ENCODE assay signal across 10 cellular contexts in genomic region chr9:81113408-81114124, GRCh38.
DNase-seq lines count a peak whose midpoint lies in the region; ATAC-seq, FAIRE-seq and TF ChIP-seq lines count a peak whose summit lies in the region.
"Had no signal": no experiment of that assay in that cellular context is flagged by ENCODE, and none has a peak within 500 bp of the region (broad histone marks: within the 10 kb centered on the region; RNA-seq: fewer than 3 reads in every experiment).

No MANE protein-coding gene starts in this region.

- no peak overlapping the region for H3K27ac ChIP-seq in keratinocyte (ENCODE audit: control insufficient read depth, insufficient read depth, low read length)

- H3K27me3 ChIP-seq in keratinocyte (ENCODE audit: control insufficient read depth, extremely low read depth, insufficient read depth, low read length) = no peaks in the 10 kb centered on the region

- H3K79me2 ChIP-seq in keratinocyte (ENCODE audit: control insufficient read depth, insufficient read depth, low read length) = no peaks in the 10 kb centered on the region

- peaks cover 8% of the 10 kb centered on the region for H3K4me1 Mint-ChIP-seq in osteocyte (ENCODE audit: unreplicated experiment)

- no peaks in the 10 kb centered on the region for H3K9me3 Mint-ChIP-seq in osteocyte (ENCODE audit: unreplicated experiment)

- FAIRE-seq in keratinocyte (lab: Jason Lieb, UNC) = no peak
- FAIRE-seq: RCC 7860 had no signal

- H3K27ac Mint-ChIP-seq in osteocyte (ENCODE audit: unreplicated experiment) = no peak overlapping the region

- no peaks in the 10 kb centered on the region for H3K9me1 ChIP-seq in keratinocyte (ENCODE audit: control insufficient read depth, extremely low read depth, insufficient read depth, low read length)

- H3K9me3 ChIP-seq in keratinocyte (ENCODE audit: control insufficient read depth, low read depth, low read length) = no peaks in the 10 kb centered on the region

- H3K9ac ChIP-seq in keratinocyte (ENCODE audit: control insufficient read depth, extremely low read depth, insufficient read depth, low read length) = no peak overlapping the region

- no peaks in the 10 kb centered on the region for H3K27me3 Mint-ChIP-seq in osteocyte (ENCODE audit: unreplicated experiment)

- H3K36me3 Mint-ChIP-seq in osteocyte (ENCODE audit: unreplicated experiment) = no peaks in the 10 kb centered on the region

- no peak overlapping the region for H3K4me2 ChIP-seq in keratinocyte (ENCODE audit: control insufficient read depth, extremely low read depth, insufficient read depth, low read depth, low read length)

- H3K4me3 Mint-ChIP-seq in osteocyte (ENCODE audit: unreplicated experiment) = no peak overlapping the region

- ATAC-seq in GM18511 (IDR thresholded peaks at IDR 0.05; ENCODE audit: unreplicated experiment) (peak; percentile 73), HG03432 (IDR thresholded peaks at IDR 0.05; ENCODE audit: unreplicated experiment) (peak; percentile 71), HG03039 (IDR thresholded peaks at IDR 0.05; ENCODE audit: unreplicated experiment) (no peak), HG02973 (IDR thresholded peaks at IDR 0.05; ENCODE audit: unreplicated experiment) (no peak)

- no peaks in the 10 kb centered on the region for H4K20me1 ChIP-seq in keratinocyte (ENCODE audit: control insufficient read depth, extremely low read depth, insufficient read depth, low read length)

- TF ChIP-seq CTCF in keratinocyte (optimal IDR thresholded peaks at IDR 0.05 in 1 of 3, IDR thresholded peaks at IDR 0.05 in 1 of 3, conservative IDR thresholded peaks at IDR 0.05 in 1 of 3; ENCODE audit: extremely low read depth in 1 of 3, insufficient read depth in 2 of 3, low read length in 3 of 3) (no peak), osteocyte (IDR thresholded peaks at IDR 0.05) (no peak)

- dilution Hi-C loops in keratinocyte (cut with MboI; ENCODE audit: extremely low pct_ligation_motif_present, low sequenced_read_pairs) = no loop called here

- H3K36me3 ChIP-seq in keratinocyte (ENCODE audit: control insufficient read depth in 2 of 2, extremely low read depth in 1 of 2, insufficient read depth in 2 of 2, low read length in 2 of 2) = no peaks in the 10 kb centered on the region

- H3K4me1 ChIP-seq in keratinocyte (ENCODE audit: control insufficient read depth, extremely low read depth, insufficient read depth, low read length) = peaks cover 3% of the 10 kb centered on the region

- no peak overlapping the region for H3K4me3 ChIP-seq in keratinocyte (ENCODE audit: control insufficient read depth in 2 of 3, extremely low read depth in 1 of 3, insufficient read depth in 2 of 3, low read depth in 1 of 3, low read length in 3 of 3)

- peak overlapping the region; percentile 20 for H2AFZ ChIP-seq in keratinocyte (ENCODE audit: control insufficient read depth, low read length)

- peak; percentile 60 for DNase-seq in NCI-H524 treated with DMSO at 0.1 percent for 48 hours (lab: John Stamatoyannopoulos, UW)
- no peak for DNase-seq in keratinocyte (ENCODE audit: low read depth, low spot score)
- no peak for DNase-seq in osteocyte (ENCODE audit: extremely low spot score, unreplicated experiment)
- no peak for DNase-seq in NCI-H526 treated with DMSO at 0.1 percent for 48 hours (lab: John Stamatoyannopoulos, UW)
- DNase-seq: activated naive CD4-positive, alpha-beta T cell treated with Interleukin-2 at 50 U/mL for 16 hours had no signal

Comparison
In these comparisons a context has a peak if more than half of its experiments do, and no peak if none do; other contexts are left out.
1. ATAC-seq: peak in GM18511 (single experiment) and HG03432 (single experiment); none in HG03039 (single experiment) and HG02973 (single experiment).